Comparison of ENCODE assay signal across 24 cellular contexts in the genomic region with DNA sequence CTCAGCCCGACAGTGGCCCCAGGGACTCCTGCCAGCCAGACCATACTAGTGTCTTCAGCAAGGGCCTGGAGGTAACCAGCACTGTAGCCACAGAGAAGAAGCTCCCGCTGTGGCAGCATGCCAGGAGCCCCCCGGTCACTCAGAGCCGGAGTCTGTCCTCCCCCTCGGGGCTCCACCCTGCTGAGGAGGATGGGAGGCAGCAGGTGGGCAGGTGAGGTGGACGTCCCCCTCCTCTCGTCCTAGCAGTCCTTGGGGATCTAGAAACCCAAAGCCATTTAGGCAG. TPM values are rescaled to one million over a fixed set of nuclear protein-coding genes. Genes with fewer than 3 reads are reported as not detected.
DNase-seq lines count a peak whose midpoint lies in the region; ATAC-seq and TF ChIP-seq lines count a peak whose summit lies in the region.
"Had no signal": no experiment of that assay in that cellular context is flagged by ENCODE, and none has a peak within 500 bp of the region (broad histone marks: within the 10 kb centered on the region; RNA-seq: fewer than 3 reads in every experiment).

No MANE protein-coding gene starts in this region.

- H3K36me3 Mint-ChIP-seq in chondrocyte (ENCODE audit: low read depth) (no peaks in the 10 kb centered on the region), neural progenitor cell (peaks cover 20% of the 10 kb centered on the region)
- H3K36me3 Mint-ChIP-seq: CD4-positive, CD25-positive, alpha-beta regulatory T cell; IgD-negative memory B cell had no signal

- TF ChIP-seq CTCF in left ventricle myocardium inferior (IDR thresholded peaks at IDR 0.05; ENCODE audit: borderline replicate concordance) (no peak), chondrocyte (IDR thresholded peaks at IDR 0.05) (no peak), neural progenitor cell (IDR thresholded peaks at IDR 0.05) (no peak), tibial nerve (IDR thresholded peaks at IDR 0.05) (no peak)

- no peak overlapping the region for H3K4me2 ChIP-seq in neural progenitor cell

- intact Hi-C loops in left cardiac atrium (cut with DNase I) (no loop called here), left ventricle myocardium inferior (cut with micrococcal nuclease) (no loop called here), aorta (cut with DNase I) (no loop called here)

- H3K79me2 ChIP-seq in neural progenitor cell (ENCODE audit: low read depth) = no peaks in the 10 kb centered on the region

- H3K27me3 Mint-ChIP-seq in chondrocyte (ENCODE audit: low read depth) (no peaks in the 10 kb centered on the region), neural progenitor cell (ENCODE audit: insufficient read depth, low read depth) (peaks cover 11% of the 10 kb centered on the region)

- H3K4me1 ChIP-seq in left ventricle myocardium inferior (peaks cover 2% of the 10 kb centered on the region), neural progenitor cell (no peaks in the 10 kb centered on the region), aorta (ENCODE audit: control insufficient read depth in 1 of 2, insufficient read depth in 2 of 2, low read length in 2 of 2) (no peaks in the 10 kb centered on the region), tibial nerve (peaks cover 0 to 9% (median 0%) of the 10 kb centered on the region in 4 donors)

- peaks cover 25% of the 10 kb centered on the region for H3F3A ChIP-seq in neural progenitor cell (ENCODE audit: low read depth)

- no peak overlapping the region for H2AFZ ChIP-seq in neural progenitor cell (replicated peaks)
- H2AFZ ChIP-seq: GM23248 had no signal

- no peaks in the 10 kb centered on the region for H4K20me1 ChIP-seq in neural progenitor cell (ENCODE audit: low read depth)

- no peak overlapping the region for H3K9ac ChIP-seq in neural progenitor cell
- H3K9ac ChIP-seq: GM23248 had no signal

- no peak for ATAC-seq in left cardiac atrium
- ATAC-seq in aorta (ENCODE audit: low FRiP score) = no peak
- no peak for ATAC-seq in esophagus mucosa
- ATAC-seq: GM12878, HCT116, Right ventricle myocardium inferior had no signal

- TF ChIP-seq EP300 in tibial nerve (IDR thresholded peaks at IDR 0.05) = no peak

- no peaks in the 10 kb centered on the region for H3K9me3 ChIP-seq in left ventricle myocardium inferior (replicated peaks)
- H3K9me3 ChIP-seq in neural progenitor cell (ENCODE audit: low read depth) = no peaks in the 10 kb centered on the region
- no peaks in the 10 kb centered on the region for H3K9me3 ChIP-seq in aorta (ENCODE audit: control insufficient read depth, low read length)
- no peaks in the 10 kb centered on the region for H3K9me3 ChIP-seq in tibial nerve
- H3K9me3 ChIP-seq: SJSA1 had no signal

- peak; percentile 14 for DNase-seq in left cardiac atrium
- DNase-seq in left ventricle myocardium inferior = no peak
- DNase-seq in chondrocyte (ENCODE audit: low spot score) = peak; percentile 90
- no peak for DNase-seq in neural progenitor cell (ENCODE audit: low spot score)
- DNase-seq in aorta = peak; percentile 27 to 58
- DNase-seq in tibial nerve (ENCODE audit: low spot score in 2 of 2) = no peak
- no peak for DNase-seq in HT-29 (ENCODE audit: low spot score)
- DNase-seq: CD4-positive, CD25-positive, alpha-beta regulatory T cell; COR-L47; DMS 273 treated with DMSO at 0.1 percent for 48 hours; DND-41; GM23248; NCI-H1105; NCI-H2081; NCI-H2171; NCI-H345; NCI-H524; NCI-H82 had no signal

- WGBS in aorta, 2 donors = 92% methylated on average over 7 of the region's 7 CpGs
- 90 to 91% methylated on average over 7 of the region's 7 CpGs for WGBS in tibial nerve, 2 donors

- no peak overlapping the region for H3K4me3 Mint-ChIP-seq in chondrocyte (ENCODE audit: unreplicated experiment)
- no peak overlapping the region for H3K4me3 Mint-ChIP-seq in neural progenitor cell
- H3K4me3 Mint-ChIP-seq: CD4-positive, CD25-positive, alpha-beta regulatory T cell; IgD-negative memory B cell had no signal

- H3K27ac Mint-ChIP-seq in chondrocyte (ENCODE audit: unreplicated experiment) (no peak overlapping the region), neural progenitor cell (no peak overlapping the region)
- H3K27ac Mint-ChIP-seq: CD4-positive, CD25-positive, alpha-beta regulatory T cell; IgD-negative memory B cell had no signal

- H3K4me1 Mint-ChIP-seq in chondrocyte (ENCODE audit: low read depth) = peaks cover 38% of the 10 kb centered on the region
- peaks cover 10% of the 10 kb centered on the region for H3K4me1 Mint-ChIP-seq in neural progenitor cell
- H3K4me1 Mint-ChIP-seq: CD4-positive, CD25-positive, alpha-beta regulatory T cell had no signal

- H3K4me3 ChIP-seq in left ventricle myocardium inferior = no peak overlapping the region
- H3K4me3 ChIP-seq in neural progenitor cell = no peak overlapping the region
- H3K4me3 ChIP-seq in aorta (ENCODE audit: low read length in 2 of 2) = no peak overlapping the region
- no peak overlapping the region for H3K4me3 ChIP-seq in tibial nerve
- H3K4me3 ChIP-seq: GM12878, GM23248, SJSA1 had no signal

- H3K27me3 ChIP-seq in left ventricle myocardium inferior (ENCODE audit: low read depth) = peaks cover 37% of the 10 kb centered on the region
- H3K27me3 ChIP-seq in neural progenitor cell = no peaks in the 10 kb centered on the region
- H3K27me3 ChIP-seq in aorta (ENCODE audit: control insufficient read depth in 1 of 2, insufficient read depth in 2 of 2, low read length in 1 of 2) = no peaks in the 10 kb centered on the region
- H3K27me3 ChIP-seq in tibial nerve = no peaks in the 10 kb centered on the region
- H3K27me3 ChIP-seq: SJSA1 had no signal

- H3K9me3 Mint-ChIP-seq in chondrocyte (ENCODE audit: low read depth) (no peaks in the 10 kb centered on the region), neural progenitor cell (peaks cover 8% of the 10 kb centered on the region)
- H3K9me3 Mint-ChIP-seq: IgD-negative memory B cell had no signal

- H3K27ac ChIP-seq in left ventricle myocardium inferior (replicated peaks) (no peak overlapping the region), neural progenitor cell (peak overlapping the region; percentile 6), aorta (ENCODE audit: low read depth in 1 of 2, low read length in 2 of 2) (no peak overlapping the region), tibial nerve (no peak overlapping the region)
- H3K27ac ChIP-seq: GM23248, SJSA1 had no signal

- TF ChIP-seq POLR2A in tibial nerve (IDR thresholded peaks at IDR 0.05) = no peak

- H3K36me3 ChIP-seq in left ventricle myocardium inferior (no peaks in the 10 kb centered on the region), neural progenitor cell (no peaks in the 10 kb centered on the region), aorta (ENCODE audit: control insufficient read depth in 1 of 2, insufficient read depth in 2 of 2, low read length in 1 of 2) (no peaks in the 10 kb centered on the region), tibial nerve (no peaks in the 10 kb centered on the region)
- H3K36me3 ChIP-seq: SJSA1 had no signal

RNA-seq across cellular contexts. Expression of a gene that starts 28.0 kb away (rescaled TPM):
- total RNA-seq in left cardiac atrium (10 to 100 TPM; 16.5 to 35.9 TPM), left ventricle myocardium inferior (93.4 TPM), chondrocyte (not detected in 3 replicates), neural progenitor cell (ENCODE audit: low replicate concordance) (not detected in 2 replicates), aorta (not detected), tibial nerve (not detected), esophagus mucosa (not detected)
- polyA plus RNA-seq in aorta = not detected
- total RNA-seq in HT-29 (2014; rRNA removed; shearing (Covaris generic)) = not detected in 2 replicates
- total RNA-seq: CD4-positive, CD25-positive, alpha-beta regulatory T cell; GM23248; SJSA1 had no signal
- polyA plus RNA-seq: CD4-positive, CD25-positive, alpha-beta regulatory T cell; GM23248; IgD-negative memory B cell had no signal

RNA-seq across cellular contexts. Expression of a gene that starts 54.7 kb away (rescaled TPM):
- total RNA-seq in left cardiac atrium = 1 to 10 TPM; 7.8 to 9.6 TPM
- 7.9 TPM for total RNA-seq in left ventricle myocardium inferior
- 8.0 to 10.4 TPM (median 9.6 TPM) in 3 replicates for total RNA-seq in chondrocyte
- 7.0 TPM in 2 replicates for total RNA-seq in neural progenitor cell (ENCODE audit: low replicate concordance)
- 1 to 10 TPM; 5.6 to 6.7 TPM for total RNA-seq in aorta
- polyA plus RNA-seq in aorta = 1 to 10 TPM; 2.1 to 2.9 TPM
- 1 to 10 TPM; 4.5 to 7.2 (median 5.8) TPM for total RNA-seq in tibial nerve
- total RNA-seq in HT-29 (2014; rRNA removed; shearing (Covaris generic)) = 3.7 and 5.9 TPM in 2 replicates
- total RNA-seq in esophagus mucosa = 1.6 TPM

RNA-seq across cellular contexts. Expression of a gene that starts 54.8 kb away (rescaled TPM):
- total RNA-seq in left cardiac atrium (100 to 1,000 TPM; 395 to 449 TPM), left ventricle myocardium inferior (757 TPM), chondrocyte (79.7 to 95.5 TPM (median 81.5 TPM) in 3 replicates), neural progenitor cell (ENCODE audit: low replicate concordance) (47.1 and 48.5 TPM in 2 replicates), aorta (10 to 100 TPM; 73.5 to 89.4 TPM), tibial nerve (10 to 100 TPM; 67.7 to 95.3 (median 78.3) TPM), esophagus mucosa (53.6 TPM)
- 10 to 100 TPM; 61.9 to 76.3 TPM for polyA plus RNA-seq in aorta
- total RNA-seq in HT-29 (2014; rRNA removed; shearing (Covaris generic)) = 273 and 277 TPM in 2 replicates

Comparison
In these comparisons a context has a peak if more than half of its experiments do, and no peak if none do; other contexts are left out.
1. DNase-seq: peak in left cardiac atrium (single experiment), chondrocyte (single experiment) and aorta (2 of 2); none in left ventricle myocardium inferior (single experiment), neural progenitor cell (single experiment), tibial nerve (0 of 2) and HT-29 (single experiment).
2. RNA of a gene that starts 28.0 kb away (total RNA-seq): 93.4 TPM in left ventricle myocardium inferior (single experiment) and 16.5 to 35.9 TPM in left cardiac atrium; not detected in chondrocyte, not detected in neural progenitor cell, not detected in aorta, not detected in tibial nerve, not detected in HT-29 and not detected in esophagus mucosa (single experiment); every median in the first group is over 10 times any median in the second.